Comparison of ENCODE assay signal across 9 cellular contexts in the genomic region with DNA sequence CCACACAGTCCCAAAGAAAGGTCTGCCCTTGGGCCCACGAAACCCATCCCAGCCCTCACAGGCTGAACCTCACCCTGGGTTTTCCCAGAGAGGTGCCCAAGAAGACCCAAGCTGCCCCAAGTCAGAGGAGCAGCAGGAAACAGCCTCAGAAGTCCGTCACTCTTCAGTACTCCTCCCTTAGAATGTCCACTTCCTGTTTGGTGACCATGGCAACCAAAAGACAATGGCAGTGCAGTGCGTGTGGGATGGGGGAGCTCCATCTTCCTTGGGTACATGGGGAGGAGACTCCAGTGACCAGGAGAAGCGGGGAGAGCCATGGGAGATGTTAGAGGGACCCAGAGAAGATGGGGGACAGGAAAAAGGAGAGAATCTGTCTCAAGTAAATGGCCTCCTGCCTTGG. TPM values are rescaled to one million over a fixed set of nuclear protein-coding genes. Genes with fewer than 3 reads are reported as not detected.
DNase-seq lines count a peak whose midpoint lies in the region; ATAC-seq, FAIRE-seq and TF ChIP-seq lines count a peak whose summit lies in the region.
"Had no signal": no experiment of that assay in that cellular context is flagged by ENCODE, and none has a peak within 500 bp of the region (broad histone marks: within the 10 kb centered on the region; RNA-seq: fewer than 3 reads in every experiment).

No MANE protein-coding gene starts in this region.

- no peak overlapping the region for H2AK5ac ChIP-seq in H9 (ENCODE audit: insufficient read length, low read length)

- ATAC-seq in CD4-positive, CD25-positive, alpha-beta regulatory T cell (ENCODE audit: low read depth in 2 of 2) = peak in 1 of 2 donors; percentile 34
- ATAC-seq in HepG2 (peak; percentile 27; the same call in 1 of the 3 replicates), GM21515 (IDR thresholded peaks at IDR 0.05; ENCODE audit: unreplicated experiment) (no peak)

- H3K18ac ChIP-seq in H9 (ENCODE audit: insufficient read length, low read depth, low read length) = peak overlapping the region; percentile 45

- no CpG with 5 or more reads among the region's 4 CpGs for WGBS in H9 (ENCODE audit: extremely low coverage, insufficient read length, low lambda C conversion rate)
- 9% methylated on average over 4 of the region's 4 CpGs for WGBS in HepG2 (ENCODE audit: low lambda C conversion rate)

- H2BK20ac ChIP-seq in H9 (ENCODE audit: low read depth, low read length, poor library complexity, severe bottlenecking) = no peak overlapping the region

- in situ Hi-C loops in HepG2 (cut with HindIII; ENCODE audit: extremely low pct_ligation_motif_present, low pct_unique_long_range_greater_than_20kb) = no loop called here

- no peak for TF ChIP-seq POLR2A in HepG2 (IDR thresholded peaks at IDR 0.05; ENCODE audit: insufficient read depth in 1 of 2, low read depth in 2 of 2, low read length in 2 of 2)

- H2BK15ac ChIP-seq in H9 (ENCODE audit: low read depth, low read length) = no peak overlapping the region; the same call in 1 of the 2 replicates

- CTCF ChIA-PET in HepG2 (lab: Yijun Ruan, JAX; ENCODE audit: low intra/inter-chr PET ratio, low total read pairs) = no interaction called here
- CTCF ChIA-PET in RWPE1 (lab: Yijun Ruan, JAX) = interaction anchor here (2.2 kb wide), 1 partner anchor 59 kb away, joined by 5 read pairs; no protein-coding TSS in a partner anchor

- peaks cover 2% of the 10 kb centered on the region for H4K20me1 ChIP-seq in H9 (ENCODE audit: control insufficient read depth, insufficient read depth, insufficient read length)
- no peaks in the 10 kb centered on the region for H4K20me1 ChIP-seq in HepG2 (ENCODE audit: insufficient read depth, low read length)

- H3K9ac ChIP-seq in H9 (ENCODE audit: extremely low read depth, insufficient read length, low read length) (no peak overlapping the region), HepG2 (ENCODE audit: insufficient read depth, low read depth, low read length) (no peak overlapping the region)

- H4K91ac ChIP-seq in H9 (ENCODE audit: insufficient read length, low read depth, low read length) = no peak overlapping the region

- peak; percentile 16 to 54 (median 38) for DNase-seq in CD4-positive, CD25-positive, alpha-beta regulatory T cell
- peak; percentile 73 for DNase-seq in H9
- no peak for DNase-seq in activated naive CD8-positive, alpha-beta T cell treated with anti-CD3 and anti-CD28 coated beads for 36 hours
- peak; percentile 49 for DNase-seq in HepG2 (ENCODE audit: low spot score)
- DNase-seq in RWPE1 (ENCODE audit: low spot score) = no peak
- DNase-seq in effector CD4-positive, alpha-beta T cell = no peak
- no peak for DNase-seq in dorsolateral prefrontal cortex

- peaks cover 11 to 97% (median 54%) of the 10 kb centered on the region in 4 donors for H3K4me1 Mint-ChIP-seq in CD4-positive, CD25-positive, alpha-beta regulatory T cell
- H3K4me1 Mint-ChIP-seq in H9 = peaks cover 30 to 34% of the 10 kb centered on the region in 2 experiments
- H3K4me1 Mint-ChIP-seq in activated naive CD8-positive, alpha-beta T cell treated with anti-CD3 and anti-CD28 coated beads for 36 hours = peaks cover 41% of the 10 kb centered on the region

- H3K4me1 ChIP-seq in CD4-positive, CD25-positive, alpha-beta regulatory T cell (ENCODE audit: control insufficient read depth, insufficient read depth, low read length, poor library complexity, severe bottlenecking) = peaks cover 77% of the 10 kb centered on the region
- H3K4me1 ChIP-seq in H9 (ENCODE audit: insufficient read depth, low read length) = peaks cover 3% of the 10 kb centered on the region; the same call in 1 of the 2 replicates
- peaks cover 20% of the 10 kb centered on the region for H3K4me1 ChIP-seq in HepG2 (ENCODE audit: insufficient read depth, low read length)

- H3K27ac Mint-ChIP-seq in CD4-positive, CD25-positive, alpha-beta regulatory T cell = peak overlapping the region; percentile 87 to 92 (median 92)
- peak overlapping the region in 1 of 3 experiments; percentile 94; a peak in 2 of 7 replicates for H3K27ac Mint-ChIP-seq in H9
- H3K27ac Mint-ChIP-seq in activated naive CD8-positive, alpha-beta T cell treated with anti-CD3 and anti-CD28 coated beads for 36 hours = peak overlapping the region; percentile 84

- TF ChIP-seq CTCF in H9 (conservative IDR thresholded peaks at IDR 0.05) = no peak
- no peak for TF ChIP-seq CTCF in HepG2 (CRISPR knock-in tag; IDR thresholded peaks at IDR 0.05)
- no peak for TF ChIP-seq CTCF in RWPE1 (conservative IDR thresholded peaks at IDR 0.05; ENCODE audit: low read depth)
- no peak for TF ChIP-seq CTCF in dorsolateral prefrontal cortex (IDR thresholded peaks at IDR 0.05 in 54 of 56, conservative IDR thresholded peaks at IDR 0.05 in 2 of 56; ENCODE audit: low read depth in 1 of 56, partially characterized antibody in 56 of 56)

- H3K14ac ChIP-seq in H9 (ENCODE audit: insufficient read depth, low read length) = peak overlapping the region; percentile 62; the same call in 1 of the 2 replicates

- no peaks in the 10 kb centered on the region for H3K27me3 ChIP-seq in CD4-positive, CD25-positive, alpha-beta regulatory T cell (ENCODE audit: control insufficient read depth, insufficient read depth, low read length)
- H3K27me3 ChIP-seq in H9 (ENCODE audit: insufficient read depth, low read length) (no peaks in the 10 kb centered on the region), HepG2 (ENCODE audit: control insufficient read depth in 1 of 2, insufficient read depth in 2 of 2, low read length in 2 of 2) (peaks cover 0 to 4% of the 10 kb centered on the region in 2 experiments; a peak in 2 of 5 replicates), dorsolateral prefrontal cortex (no peaks in the 10 kb centered on the region)

- BruUV-seq in HepG2 (replicated peaks; lab: Mats Ljungman, UMichigan) = no TSS peak

- peaks cover 82% of the 10 kb centered on the region for H3K36me3 ChIP-seq in CD4-positive, CD25-positive, alpha-beta regulatory T cell (ENCODE audit: control insufficient read depth, insufficient read depth, low read length)
- no peaks in the 10 kb centered on the region for H3K36me3 ChIP-seq in HepG2 (replicated peaks in 1 of 2; ENCODE audit: control insufficient read depth in 1 of 2, insufficient read depth in 2 of 2, low read length in 2 of 2)

- H2AFZ ChIP-seq in H9 (ENCODE audit: low read length) = no peak overlapping the region
- peak overlapping the region; percentile 46 for H2AFZ ChIP-seq in HepG2 (ENCODE audit: low read length)

- no peaks in the 10 kb centered on the region for H3K23me2 ChIP-seq in H9 (ENCODE audit: insufficient read length, low read depth, low read length, poor library complexity, severe bottlenecking)

- H3K9me3 Mint-ChIP-seq in CD4-positive, CD25-positive, alpha-beta regulatory T cell = peaks cover 0 to 2% (median 0%) of the 10 kb centered on the region in 7 donors
- H3K9me3 Mint-ChIP-seq in H9 = no peaks in the 10 kb centered on the region; a peak in 2 of 5 replicates
- H3K9me3 Mint-ChIP-seq in activated naive CD8-positive, alpha-beta T cell treated with anti-CD3 and anti-CD28 coated beads for 36 hours = no peaks in the 10 kb centered on the region

- H4K5ac ChIP-seq in H9 (ENCODE audit: insufficient read length, low read depth, low read length) = no peak overlapping the region

- no peak overlapping the region for H2BK120ac ChIP-seq in H9 (ENCODE audit: low read depth, low read length, poor library complexity, severe bottlenecking)

- H4K8ac ChIP-seq in H9 (replicated peaks; ENCODE audit: insufficient read length, low read depth, low read length) = peak overlapping the region; percentile 29

- H3T11ph ChIP-seq in H9 (ENCODE audit: low read length) = no peak overlapping the region

- FAIRE-seq in HepG2 (lab: Jason Lieb, UNC) = no peak
- FAIRE-seq: keratinocyte had no signal

- H3K56ac ChIP-seq in H9 (ENCODE audit: insufficient read length, low read depth, low read length) = no peak overlapping the region

- no peak overlapping the region for H2BK12ac ChIP-seq in H9 (ENCODE audit: insufficient read length, low read depth, low read length)

- no peaks in the 10 kb centered on the region for H3K27me3 Mint-ChIP-seq in CD4-positive, CD25-positive, alpha-beta regulatory T cell
- H3K27me3 Mint-ChIP-seq in H9 (ENCODE audit: low read depth) = no peaks in the 10 kb centered on the region
- H3K27me3 Mint-ChIP-seq in activated naive CD8-positive, alpha-beta T cell treated with anti-CD3 and anti-CD28 coated beads for 36 hours = no peaks in the 10 kb centered on the region

- no peak overlapping the region for H3K4ac ChIP-seq in H9 (ENCODE audit: low read depth, low read length)

- no peaks in the 10 kb centered on the region for H3K79me1 ChIP-seq in H9 (ENCODE audit: insufficient read depth, low read depth, low read length, poor library complexity, severe bottlenecking)

- peak overlapping the region; percentile 77 for H3K27ac ChIP-seq in CD4-positive, CD25-positive, alpha-beta regulatory T cell (ENCODE audit: insufficient read depth, low read length, poor library complexity, severe bottlenecking)
- no peak overlapping the region for H3K27ac ChIP-seq in H9 (ENCODE audit: insufficient read length, low read depth, low read length)
- no peak overlapping the region for H3K27ac ChIP-seq in HepG2 (ENCODE audit: extremely low read length, insufficient read depth, low read length)
- no peak overlapping the region for H3K27ac ChIP-seq in RWPE1
- no peak overlapping the region for H3K27ac ChIP-seq in dorsolateral prefrontal cortex

- no peak overlapping the region for H3K4me2 ChIP-seq in H9 (ENCODE audit: insufficient read depth, insufficient read length, low read length)
- peak overlapping the region; percentile 38; the same call in 1 of the 2 replicates for H3K4me2 ChIP-seq in HepG2 (ENCODE audit: low read depth, low read length)

- H3K4me3 Mint-ChIP-seq in CD4-positive, CD25-positive, alpha-beta regulatory T cell = peak overlapping the region in 3 of 4 donors; percentile 33 to 53 (median 40)
- H3K4me3 Mint-ChIP-seq in H9 = no peak overlapping the region; a peak in 1 of 5 replicates
- H3K4me3 Mint-ChIP-seq in activated naive CD8-positive, alpha-beta T cell treated with anti-CD3 and anti-CD28 coated beads for 36 hours = no peak overlapping the region

- H3K23ac ChIP-seq in H9 (ENCODE audit: insufficient read length, low read depth, low read length) = no peak overlapping the region

- POLR2A ChIA-PET in HepG2 (lab: Yijun Ruan, JAX) = interaction anchor here (1.1 kb wide), 1 partner anchor 60 kb away, joined by 3 read pairs; a partner anchor contains a TSS
- POLR2A ChIA-PET in RWPE1 (lab: Yijun Ruan, JAX; ENCODE audit: low non-redundant PET) = no interaction called here

- no peak overlapping the region for H3K4me3 ChIP-seq in CD4-positive, CD25-positive, alpha-beta regulatory T cell (ENCODE audit: low read depth, low read length)
- H3K4me3 ChIP-seq in HepG2 (replicated peaks in 1 of 3; ENCODE audit: insufficient read depth in 1 of 3, low read depth in 2 of 3, low read length in 3 of 3) (no peak overlapping the region), dorsolateral prefrontal cortex (no peak overlapping the region)

- no peaks in the 10 kb centered on the region for H3K9me3 ChIP-seq in CD4-positive, CD25-positive, alpha-beta regulatory T cell (ENCODE audit: control insufficient read depth in 2 of 2, low read length in 2 of 2)
- no peaks in the 10 kb centered on the region for H3K9me3 ChIP-seq in H9 (ENCODE audit: control insufficient read depth, low read depth, low read length)
- no peaks in the 10 kb centered on the region for H3K9me3 ChIP-seq in HepG2 (ENCODE audit: low read length)

- H3K79me2 ChIP-seq in H9 (ENCODE audit: insufficient read depth, low read length) = no peaks in the 10 kb centered on the region
- H3K79me2 ChIP-seq in HepG2 (ENCODE audit: insufficient read depth, low read length) = no peaks in the 10 kb centered on the region

- no peak overlapping the region for H2BK5ac ChIP-seq in H9 (ENCODE audit: insufficient read length, low read length)

- TF ChIP-seq EP300 in HepG2 (IDR thresholded peaks at IDR 0.05; ENCODE audit: low read depth in 2 of 2, low read length in 2 of 2) (no peak), HepG2 (CRISPR knock-in tag; IDR thresholded peaks at IDR 0.05; ENCODE audit: borderline replicate concordance) (no peak)

- intact Hi-C loops in HepG2 (cut with micrococcal nuclease; ENCODE audit: unreplicated experiment) (no loop called here), dorsolateral prefrontal cortex (cut with DNase I) (no loop called here)

- H3K36me3 Mint-ChIP-seq in CD4-positive, CD25-positive, alpha-beta regulatory T cell = peaks cover 48% of the 10 kb centered on the region
- H3K36me3 Mint-ChIP-seq in H9 (ENCODE audit: insufficient read depth in 1 of 3, low read depth in 3 of 3) = peaks cover 0 to 2% (median 0%) of the 10 kb centered on the region in 3 experiments; a peak in 2 of 7 replicates
- peaks cover 34% of the 10 kb centered on the region for H3K36me3 Mint-ChIP-seq in activated naive CD8-positive, alpha-beta T cell treated with anti-CD3 and anti-CD28 coated beads for 36 hours

- no peak for TF ChIP-seq RAD21 in HepG2 (CRISPR knock-in tag; IDR thresholded peaks at IDR 0.05)

RNA-seq across cellular contexts. Expression of a gene that starts 11.3 kb away (rescaled TPM):
- total RNA-seq in CD4-positive, CD25-positive, alpha-beta regulatory T cell = 218 TPM
- polyA plus RNA-seq in CD4-positive, CD25-positive, alpha-beta regulatory T cell = 100 to 1,000 TPM; 722 to 844 (median 818) TPM
- total RNA-seq in H9 (2021) (0.09 and 0.15 TPM in 2 replicates), HepG2 (2016; rRNA removed; fragmentation: Illumina TruSeq; extraction: Trizol) (not detected in 2 replicates), dorsolateral prefrontal cortex (10 to 100 TPM in 39 of 120 experiments, 1 to 10 TPM in 81; 1.8 to 27.0 (median 7.9) TPM)
- total RNA-seq in activated naive CD8-positive, alpha-beta T cell treated with anti-CD3 and anti-CD28 coated beads for 36 hours = 10 to 100 TPM; 22.2 to 23.0 TPM
- total RNA-seq in HepG2 (2016; cell fraction: cytosol; rRNA removed; fragmentation: Illumina TruSeq; extraction: Trizol; ENCODE audit: low read depth) = not detected in 2 replicates
- not detected in 2 replicates for total RNA-seq in HepG2 (2016; cell fraction: insoluble cytoplasmic fraction; rRNA removed; fragmentation: Illumina TruSeq; extraction: Trizol)
- not detected in 2 replicates for total RNA-seq in HepG2 (2016; cell fraction: membrane; rRNA removed; fragmentation: Illumina TruSeq; extraction: Trizol)
- not detected in 2 replicates for total RNA-seq in HepG2 (2016; cell fraction: nucleus; rRNA removed; fragmentation: Illumina TruSeq; extraction: Trizol)
- 0.07 and 0.12 TPM in 2 replicates for polyA plus RNA-seq in HepG2 (2011; rRNA removed)
- polyA plus RNA-seq in HepG2 (2011; cell fraction: cytosol; rRNA removed) = 0.07 and 0.08 TPM in 2 replicates
- polyA plus RNA-seq in HepG2 (2011; cell fraction: nucleus; rRNA removed) = 0.14 and 0.16 TPM in 2 replicates
- polyA plus RNA-seq in HepG2 (2012) = not detected in 2 replicates
- polyA plus RNA-seq in HepG2 (2016; cell fraction: cytosol; fragmentation: Illumina TruSeq; extraction: Trizol; ENCODE audit: low read depth) = not detected in 2 replicates
- 0.10 TPM in 1 of 2 replicates, not detected in the other for polyA plus RNA-seq in HepG2 (2016; cell fraction: insoluble cytoplasmic fraction; fragmentation: Illumina TruSeq; extraction: Trizol; ENCODE audit: low read depth)
- not detected in 2 replicates for polyA plus RNA-seq in HepG2 (2016; cell fraction: membrane; fragmentation: Illumina TruSeq; extraction: Trizol; ENCODE audit: low read depth)
- polyA plus RNA-seq in HepG2 (2016; cell fraction: nucleus; fragmentation: Illumina TruSeq; extraction: Trizol; ENCODE audit: insufficient read depth, low read depth) = not detected in 2 replicates
- 0.26 and 2.7 TPM in 2 replicates for polyA minus RNA-seq in HepG2 (2011; rRNA and poly(A)+ RNA removed; ENCODE audit: low replicate concordance)
- not detected in 2 replicates for polyA minus RNA-seq in HepG2 (2011; cell fraction: cytosol; rRNA and poly(A)+ RNA removed)
- not detected in 2 replicates for polyA minus RNA-seq in HepG2 (2011; cell fraction: nucleus; rRNA and poly(A)+ RNA removed)

RNA-seq across cellular contexts. Expression of a gene that starts 24.5 kb away (rescaled TPM):
- total RNA-seq in CD4-positive, CD25-positive, alpha-beta regulatory T cell = 5.9 TPM
- polyA plus RNA-seq in CD4-positive, CD25-positive, alpha-beta regulatory T cell = 1 to 10 TPM in 2 of 4 donors, under 1 TPM in 1, not detected in 1; 0.90 to 3.5 (median 1.5) TPM
- total RNA-seq in H9 (2021) = not detected in 2 replicates
- total RNA-seq in activated naive CD8-positive, alpha-beta T cell treated with anti-CD3 and anti-CD28 coated beads for 36 hours = under 1 TPM in 1 of 2 experiments, not detected in 1; 0.12 TPM
- not detected in 2 replicates for total RNA-seq in HepG2 (2016; rRNA removed; fragmentation: Illumina TruSeq; extraction: Trizol)
- total RNA-seq in HepG2 (2016; cell fraction: cytosol; rRNA removed; fragmentation: Illumina TruSeq; extraction: Trizol; ENCODE audit: low read depth) = not detected in 2 replicates
- total RNA-seq in HepG2 (2016; cell fraction: insoluble cytoplasmic fraction; rRNA removed; fragmentation: Illumina TruSeq; extraction: Trizol) = not detected in 2 replicates
- not detected in 2 replicates for total RNA-seq in HepG2 (2016; cell fraction: membrane; rRNA removed; fragmentation: Illumina TruSeq; extraction: Trizol)
- not detected in 2 replicates for total RNA-seq in HepG2 (2016; cell fraction: nucleus; rRNA removed; fragmentation: Illumina TruSeq; extraction: Trizol)
- polyA plus RNA-seq in HepG2 (2011; rRNA removed) = not detected in 2 replicates
- polyA plus RNA-seq in HepG2 (2011; cell fraction: cytosol; rRNA removed) = not detected in 2 replicates
- not detected in 2 replicates for polyA plus RNA-seq in HepG2 (2011; cell fraction: nucleus; rRNA removed)
- not detected in 2 replicates for polyA plus RNA-seq in HepG2 (2012)
- polyA plus RNA-seq in HepG2 (2016; cell fraction: cytosol; fragmentation: Illumina TruSeq; extraction: Trizol; ENCODE audit: low read depth) = not detected in 2 replicates
- polyA plus RNA-seq in HepG2 (2016; cell fraction: insoluble cytoplasmic fraction; fragmentation: Illumina TruSeq; extraction: Trizol; ENCODE audit: low read depth) = not detected in 2 replicates
- not detected in 2 replicates for polyA plus RNA-seq in HepG2 (2016; cell fraction: membrane; fragmentation: Illumina TruSeq; extraction: Trizol; ENCODE audit: low read depth)
- polyA plus RNA-seq in HepG2 (2016; cell fraction: nucleus; fragmentation: Illumina TruSeq; extraction: Trizol; ENCODE audit: insufficient read depth, low read depth) = not detected in 2 replicates
- not detected in 2 replicates for polyA minus RNA-seq in HepG2 (2011; rRNA and poly(A)+ RNA removed; ENCODE audit: low replicate concordance)
- not detected in 2 replicates for polyA minus RNA-seq in HepG2 (2011; cell fraction: cytosol; rRNA and poly(A)+ RNA removed)
- polyA minus RNA-seq in HepG2 (2011; cell fraction: nucleus; rRNA and poly(A)+ RNA removed) = not detected in 2 replicates
- 10 to 100 TPM in 35 of 120 experiments, 1 to 10 TPM in 85; 1.3 to 25.3 (median 7.9) TPM for total RNA-seq in dorsolateral prefrontal cortex
- polyA plus RNA-seq: keratinocyte had no signal

Comparison
In these comparisons a context has a peak if more than half of its experiments do, and no peak if none do; other contexts are left out.
1. DNase-seq: peak in CD4-positive, CD25-positive, alpha-beta regulatory T cell (3 of 3), H9 (single experiment) and HepG2 (single experiment); none in activated naive CD8-positive, alpha-beta T cell treated with anti-CD3 and anti-CD28 coated beads for 36 hours (single experiment), RWPE1 (single experiment), effector CD4-positive, alpha-beta T cell (single experiment) and dorsolateral prefrontal cortex (0 of 10).
2. H3K4me3 Mint-ChIP-seq: peak in CD4-positive, CD25-positive, alpha-beta regulatory T cell (3 of 4); none in H9 (0 of 2) and activated naive CD8-positive, alpha-beta T cell treated with anti-CD3 and anti-CD28 coated beads for 36 hours (single experiment).